1 cellular context compared by ENCODE assay signal in the genomic region with DNA sequence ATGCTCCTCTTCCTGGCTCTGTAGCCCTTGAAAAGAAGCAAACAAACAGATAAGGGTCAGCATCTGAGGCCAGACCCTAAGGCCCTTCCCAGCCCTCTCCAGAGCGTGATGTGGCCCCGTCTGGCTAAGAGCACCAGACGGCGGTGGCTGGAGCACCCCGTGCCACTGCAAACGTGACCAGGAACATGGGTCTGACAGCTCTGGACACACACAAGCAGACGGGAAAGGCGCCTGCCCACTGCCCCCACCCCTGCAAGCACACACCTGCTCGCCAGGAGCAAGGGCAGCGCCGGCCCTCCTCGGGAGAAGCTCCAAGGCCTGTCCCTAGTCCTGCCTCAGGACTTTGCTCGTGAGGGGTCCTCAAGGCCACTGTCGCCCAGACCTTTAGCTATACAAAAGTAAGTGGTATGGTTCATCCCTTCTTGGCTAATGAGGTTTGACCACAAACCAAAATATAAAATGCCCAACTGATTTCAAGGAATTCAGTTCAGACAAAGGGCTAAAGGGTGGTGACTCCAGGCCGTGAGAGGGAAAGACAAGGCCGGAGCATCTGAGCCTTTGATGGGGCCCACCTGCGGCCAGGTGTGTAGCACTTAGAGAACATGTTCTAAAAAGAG.
TF ChIP-seq lines count a peak whose summit lies in the region.

No MANE protein-coding gene starts in this region.

TF ChIP-seq in IMR-90, 13 proteins besides CTCF, POLR2A, EP300 and RAD21 (continued from another document):
- TF ChIP-seq FOS (IDR thresholded peaks at IDR 0.05; ENCODE audit: low read depth, low read length) = no peak
- no peak for TF ChIP-seq CHD1 (IDR thresholded peaks at IDR 0.05; ENCODE audit: low read depth, low read length)
- TF ChIP-seq ELK1 (IDR thresholded peaks at IDR 0.05; ENCODE audit: borderline replicate concordance, low read depth, low read length) = no peak
- no peak for TF ChIP-seq MXI1 (IDR thresholded peaks at IDR 0.05; ENCODE audit: borderline replicate concordance, low read depth, low read length)
- no peak for TF ChIP-seq RCOR1 (IDR thresholded peaks at IDR 0.05; ENCODE audit: insufficient replicate concordance, low read length)
- no peak for TF ChIP-seq MAFK (IDR thresholded peaks at IDR 0.05; ENCODE audit: low read depth, low read length)
- TF ChIP-seq CEBPB (IDR thresholded peaks at IDR 0.05; ENCODE audit: low read depth, low read length) = no peak
- TF ChIP-seq RFX5 (IDR thresholded peaks at IDR 0.05; ENCODE audit: low read depth, low read length) = no peak
- no peak for TF ChIP-seq BHLHE40 (IDR thresholded peaks at IDR 0.05; ENCODE audit: low read depth, low read length)
- no peak for TF ChIP-seq SMC3 (IDR thresholded peaks at IDR 0.05; ENCODE audit: low read depth, low read length)
- no peak for TF ChIP-seq NFE2L2 (IDR thresholded peaks at IDR 0.05; ENCODE audit: low read depth, low read length)
- no peak for TF ChIP-seq USF2 (IDR thresholded peaks at IDR 0.05; ENCODE audit: low read depth, low read length)
